12 cellular contexts compared by ENCODE assay signal in the genomic region with DNA sequence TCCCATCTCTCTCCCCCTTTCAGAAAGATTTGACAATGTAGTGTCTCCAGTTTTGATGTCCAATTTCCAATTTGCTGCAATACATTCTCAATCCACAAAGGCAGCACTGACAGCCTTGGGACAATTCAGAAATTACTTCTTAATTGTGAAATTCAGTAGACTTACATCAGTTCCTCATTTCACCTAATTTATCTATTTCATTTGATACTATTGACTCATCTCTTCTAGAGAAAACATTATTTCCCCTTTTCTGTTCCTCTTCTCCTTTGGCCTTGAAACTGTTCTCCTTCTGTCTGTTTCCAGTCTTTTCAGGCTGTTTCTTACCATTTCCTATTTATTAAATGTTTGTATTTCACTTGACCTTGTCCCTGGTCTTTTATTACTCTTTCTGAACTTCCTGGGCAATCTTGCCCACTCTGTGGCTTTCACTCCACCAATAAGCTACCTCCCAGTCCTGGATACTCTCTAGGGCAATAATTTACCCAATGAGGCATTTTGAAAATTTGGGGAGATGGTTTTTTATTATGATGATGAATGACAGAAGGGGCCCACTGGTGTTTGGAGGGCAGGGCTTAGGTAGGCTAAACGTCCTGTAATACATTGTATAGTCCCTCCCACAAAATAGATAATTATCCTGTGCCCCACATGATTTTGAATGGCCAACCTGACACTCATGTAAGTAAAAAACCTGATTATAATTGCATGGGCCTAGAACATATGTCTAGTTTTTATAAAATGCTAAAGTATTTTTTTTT.
DNase-seq lines count a peak whose midpoint lies in the region; ATAC-seq lines count a peak whose summit lies in the region.
"Had no signal": no experiment of that assay in that cellular context is flagged by ENCODE, and none has a peak within 500 bp of the region (broad histone marks: within the 10 kb centered on the region; RNA-seq: fewer than 3 reads in every experiment).

No MANE protein-coding gene starts in this region.

- H3K27ac Mint-ChIP-seq in activated T-helper 17 cell treated with anti-CD3 and anti-CD28 coated beads, Interleukin-2, amount 50 U/mL, for 72 hours = no peak overlapping the region
- H3K27ac Mint-ChIP-seq: activated naive CD8-positive, alpha-beta T cell; natural killer cell treated with Interleukin-12 subunit alpha and Interleukin-12 subunit beta and Interleukin-15 and Interleukin-18, amount 100 ng/mL, for 72 hours; T-helper 1 cell treated with Interleukin-12 subunit alpha and Interleukin-12 subunit beta and Interleukin-4 antibody, amounts not matched to agents 30 μg/mL and 1 μg/mL, for 36 hours had no signal

- no peaks in the 10 kb centered on the region for H3K36me3 Mint-ChIP-seq in activated T-helper 17 cell treated with anti-CD3 and anti-CD28 coated beads, Interleukin-2, amount 50 U/mL, for 72 hours (ENCODE audit: low read depth)
- H3K36me3 Mint-ChIP-seq in activated T-cell treated with anti-CD3 and anti-CD28 coated beads, Interleukin-2, amount 50 U/mL, for 4 hours (ENCODE audit: insufficient read depth) = no peaks in the 10 kb centered on the region
- H3K36me3 Mint-ChIP-seq: activated naive CD8-positive, alpha-beta T cell; natural killer cell treated with Interleukin-12 subunit alpha and Interleukin-12 subunit beta and Interleukin-15 and Interleukin-18, amount 100 ng/mL, for 72 hours had no signal

- DNase-seq in globus pallidus (ENCODE audit: low spot score) (peak; percentile 25), NCI-H446 (lab: John Stamatoyannopoulos, UW) (no peak), NCI-H345 (lab: John Stamatoyannopoulos, UW) (no peak)
- DNase-seq in activated T-cell treated with anti-CD3 and anti-CD28 coated beads, Interleukin-2, amount 50 U/mL, for 4 hours = no peak

- ATAC-seq in GM18517 (IDR thresholded peaks at IDR 0.05; ENCODE audit: unreplicated experiment) (peak; percentile 98), GM21619 (IDR thresholded peaks at IDR 0.05; ENCODE audit: unreplicated experiment) (peak; percentile 94), HG03442 (IDR thresholded peaks at IDR 0.05; ENCODE audit: unreplicated experiment) (peak; percentile 84)
- no peak for ATAC-seq in activated T-helper 17 cell treated with anti-CD3 and anti-CD28 coated beads, Interleukin-2, amount 50 U/mL, for 72 hours (replicated peaks)
- no peak for ATAC-seq in activated T-cell treated with anti-CD3 and anti-CD28 coated beads, Interleukin-2, amount 50 U/mL, for 4 hours
- ATAC-seq: K562; natural killer cell treated with Interleukin-12 subunit alpha and Interleukin-12 subunit beta and Interleukin-15 and Interleukin-18, amount 100 ng/mL, for 72 hours had no signal

- H3K9me3 Mint-ChIP-seq in activated T-helper 17 cell treated with anti-CD3 and anti-CD28 coated beads, Interleukin-2, amount 50 U/mL, for 72 hours = no peaks in the 10 kb centered on the region
- no peaks in the 10 kb centered on the region for H3K9me3 Mint-ChIP-seq in activated T-cell treated with anti-CD3 and anti-CD28 coated beads, Interleukin-2, amount 50 U/mL, for 4 hours
- H3K9me3 Mint-ChIP-seq: T-helper 1 cell treated with Interleukin-12 subunit alpha and Interleukin-12 subunit beta and Interleukin-4 antibody, amounts not matched to agents 30 μg/mL and 1 μg/mL, for 36 hours had no signal

- peaks cover 3% of the 10 kb centered on the region for H3K27me3 Mint-ChIP-seq in activated T-helper 17 cell treated with anti-CD3 and anti-CD28 coated beads, Interleukin-2, amount 50 U/mL, for 72 hours
- H3K27me3 Mint-ChIP-seq in activated T-cell treated with anti-CD3 and anti-CD28 coated beads, Interleukin-2, amount 50 U/mL, for 4 hours (ENCODE audit: low read depth) = peaks cover 3% of the 10 kb centered on the region
- H3K27me3 Mint-ChIP-seq: natural killer cell treated with Interleukin-12 subunit alpha and Interleukin-12 subunit beta and Interleukin-15 and Interleukin-18, amount 100 ng/mL, for 72 hours had no signal

- no peak overlapping the region for H3K4me3 Mint-ChIP-seq in activated T-helper 17 cell treated with anti-CD3 and anti-CD28 coated beads, Interleukin-2, amount 50 U/mL, for 72 hours
- H3K4me3 Mint-ChIP-seq in activated T-cell treated with anti-CD3 and anti-CD28 coated beads, Interleukin-2, amount 50 U/mL, for 4 hours = no peak overlapping the region
- H3K4me3 Mint-ChIP-seq: activated naive CD8-positive, alpha-beta T cell; natural killer cell treated with Interleukin-12 subunit alpha and Interleukin-12 subunit beta and Interleukin-15 and Interleukin-18, amount 100 ng/mL, for 72 hours; T-helper 1 cell treated with Interleukin-12 subunit alpha and Interleukin-12 subunit beta and Interleukin-4 antibody, amounts not matched to agents 30 μg/mL and 1 μg/mL, for 36 hours had no signal

- no peaks in the 10 kb centered on the region for H3K4me1 Mint-ChIP-seq in activated T-helper 17 cell treated with anti-CD3 and anti-CD28 coated beads, Interleukin-2, amount 50 U/mL, for 72 hours
- no peaks in the 10 kb centered on the region for H3K4me1 Mint-ChIP-seq in activated T-cell treated with anti-CD3 and anti-CD28 coated beads, Interleukin-2, amount 50 U/mL, for 4 hours (ENCODE audit: low read depth)

Comparison
In these comparisons a context has a peak if more than half of its experiments do, and no peak if none do; other contexts are left out.
1. ATAC-seq: peak in GM18517 (single experiment), GM21619 (single experiment) and HG03442 (single experiment); none in activated T-helper 17 cell treated with anti-CD3 and anti-CD28 coated beads, Interleukin-2, amount 50 U/mL, for 72 hours (single experiment) and activated T-cell treated with anti-CD3 and anti-CD28 coated beads, Interleukin-2, amount 50 U/mL, for 4 hours (0 of 2).